In the genomic region with DNA sequence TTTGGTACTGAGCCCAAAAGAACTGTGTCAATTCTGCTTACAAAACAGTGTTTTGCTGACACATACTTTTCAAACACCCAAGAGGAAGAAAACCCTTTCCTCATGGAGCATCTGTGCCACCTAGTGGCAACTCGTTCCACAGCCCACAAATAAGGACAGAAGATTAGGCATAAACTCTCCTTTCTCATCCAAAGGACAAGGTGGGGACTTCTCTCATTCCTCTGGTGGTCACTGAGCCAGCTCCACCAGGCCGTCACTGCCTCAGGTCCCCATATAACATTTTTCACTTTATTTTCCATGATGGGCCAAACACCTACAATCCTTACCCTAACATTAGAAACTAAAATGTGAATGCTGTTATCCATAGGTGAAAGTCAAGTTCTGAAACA, we compare ENCODE assay signal across 9 cellular contexts.
A peak's percentile ranks its signal among the peaks of the same experiment; 100 is the strongest.
DNase-seq lines count a peak whose midpoint lies in the region; ATAC-seq and TF ChIP-seq lines count a peak whose summit lies in the region.
"Had no signal": no experiment of that assay in that cellular context is flagged by ENCODE, and none has a peak within 500 bp of the region (broad histone marks: within the 10 kb centered on the region; RNA-seq: fewer than 3 reads in every experiment).

No MANE protein-coding gene starts in this region.

- no peaks in the 10 kb centered on the region for H3K79me2 ChIP-seq in PC-3 (ENCODE audit: low read length)

- no peaks in the 10 kb centered on the region for H3K9me2 ChIP-seq in PC-3 (replicated peaks; ENCODE audit: low read length)

- H3K4me3 ChIP-seq in PC-3 (ENCODE audit: low read length) (no peak overlapping the region), fibroblast of mammary gland (ENCODE audit: control insufficient read depth, low read depth, low read length) (no peak overlapping the region)

- no peak overlapping the region for H3K4me3 Mint-ChIP-seq in naive thymus-derived CD8-positive, alpha-beta T cell
- no peak overlapping the region for H3K4me3 Mint-ChIP-seq in activated T-helper 17 cell treated with anti-CD3 and anti-CD28 coated beads, Interleukin-2, amount 50 U/mL, for 72 hours
- H3K4me3 Mint-ChIP-seq: IgD-negative memory B cell had no signal

- no peak overlapping the region for H3K9ac ChIP-seq in PC-3 (ENCODE audit: low read length)

- H3K27ac Mint-ChIP-seq in naive thymus-derived CD8-positive, alpha-beta T cell: peak overlapping the region in 2 of 10 donors; percentile 26 to 28
- no peak overlapping the region for H3K27ac Mint-ChIP-seq in activated T-helper 17 cell treated with anti-CD3 and anti-CD28 coated beads, Interleukin-2, amount 50 U/mL, for 72 hours

- H3K27me3 ChIP-seq in PC-3 (ENCODE audit: low read length): no peaks in the 10 kb centered on the region

- H3K4me1 Mint-ChIP-seq in naive thymus-derived CD8-positive, alpha-beta T cell: peaks cover 21 to 41% (median 32%) of the 10 kb centered on the region in 4 donors
- peaks cover 37% of the 10 kb centered on the region for H3K4me1 Mint-ChIP-seq in activated T-helper 17 cell treated with anti-CD3 and anti-CD28 coated beads, Interleukin-2, amount 50 U/mL, for 72 hours

- no peaks in the 10 kb centered on the region for H3K9me3 Mint-ChIP-seq in naive thymus-derived CD8-positive, alpha-beta T cell
- no peaks in the 10 kb centered on the region for H3K9me3 Mint-ChIP-seq in activated T-helper 17 cell treated with anti-CD3 and anti-CD28 coated beads, Interleukin-2, amount 50 U/mL, for 72 hours
- H3K9me3 Mint-ChIP-seq: IgD-negative memory B cell had no signal

- TF ChIP-seq CTCF in PC-3 (conservative IDR thresholded peaks at IDR 0.05; ENCODE audit: low read depth, low read length) (peak; percentile 94), fibroblast of mammary gland (conservative IDR thresholded peaks at IDR 0.05; ENCODE audit: control insufficient read depth, insufficient read depth, low read depth, low read length) (peak; percentile 99)

- CTCF ChIA-PET in PC-3 (lab: Charles Lee): interaction anchor here (1.0 kb wide), 1 partner anchor 26 kb away, joined by 7 read pairs; no protein-coding TSS in a partner anchor

- intact Hi-C loops in PC-3 (cut with micrococcal nuclease): loop anchor here (1.0 kb wide), 3 partner anchors 12 to 39 kb away; no protein-coding TSS in a partner anchor

- H3K36me3 Mint-ChIP-seq in naive thymus-derived CD8-positive, alpha-beta T cell: peaks cover 0 to 56% (median 7%) of the 10 kb centered on the region in 3 donors
- peaks cover 85% of the 10 kb centered on the region for H3K36me3 Mint-ChIP-seq in activated T-helper 17 cell treated with anti-CD3 and anti-CD28 coated beads, Interleukin-2, amount 50 U/mL, for 72 hours (ENCODE audit: low read depth)

- H3K4me1 ChIP-seq in PC-3 (ENCODE audit: insufficient read depth, low read length): peaks cover 17% of the 10 kb centered on the region

- POLR2A ChIA-PET in PC-3 (lab: Charles Lee; ENCODE audit: unreplicated experiment): no interaction called here
- POLR2A ChIA-PET in naive thymus-derived CD8-positive, alpha-beta T cell (lab: Charles Lee): interaction anchor here (0.6 to 3.3 kb wide), 6 partner anchors 16 to 209 kb away, joined by 3 to 11 read pairs (median 4); no protein-coding TSS in a partner anchor

- no peak overlapping the region for H3K4me2 ChIP-seq in PC-3 (ENCODE audit: low read length)

- ATAC-seq in PC-3: peak; percentile 86
- ATAC-seq in naive thymus-derived CD8-positive, alpha-beta T cell: no peak
- no peak for ATAC-seq in activated T-helper 17 cell treated with anti-CD3 and anti-CD28 coated beads, Interleukin-2, amount 50 U/mL, for 72 hours (replicated peaks)

- H3F3A ChIP-seq in PC-3 (ENCODE audit: low read length, unreplicated experiment): no peaks in the 10 kb centered on the region

- H3K36me3 ChIP-seq in PC-3 (ENCODE audit: low read depth, low read length): peaks cover 28% of the 10 kb centered on the region; the same call in 1 of the 2 replicates

- DNase-seq in COLO829 (ENCODE audit: low spot score) (peak; percentile 84), HuH-7.5 (ENCODE audit: low spot score) (peak; percentile 48), PC-3 (peak; percentile 87), fibroblast of mammary gland (ENCODE audit: low read depth) (peak; percentile 87)
- peak; percentile 81 to 84 for DNase-seq in activated T-cell treated with anti-CD3 and anti-CD28 coated beads, Interleukin-2, amount 50 U/mL, for 48 hours
- peak; percentile 44 to 86 (median 74) for DNase-seq in naive thymus-derived CD8-positive, alpha-beta T cell
- peak; percentile 56 to 76 (median 66) for DNase-seq in stimulated activated naive CD4-positive, alpha-beta T cell (lab: John Stamatoyannopoulos, UW)

- no TSS peak for BruUV-seq in PC-3 (replicated peaks; lab: Mats Ljungman, UMichigan)

- H3K27me3 Mint-ChIP-seq in naive thymus-derived CD8-positive, alpha-beta T cell: no peaks in the 10 kb centered on the region
- H3K27me3 Mint-ChIP-seq in activated T-helper 17 cell treated with anti-CD3 and anti-CD28 coated beads, Interleukin-2, amount 50 U/mL, for 72 hours: no peaks in the 10 kb centered on the region
- H3K27me3 Mint-ChIP-seq: IgD-negative memory B cell had no signal

- no peak overlapping the region for H3K27ac ChIP-seq in PC-3 (ENCODE audit: low read length)

- no peak overlapping the region for H2AFZ ChIP-seq in PC-3 (ENCODE audit: low read length)

- no peaks in the 10 kb centered on the region for H3K9me3 ChIP-seq in PC-3 (ENCODE audit: low read length)

- no peaks in the 10 kb centered on the region for H4K20me1 ChIP-seq in PC-3 (ENCODE audit: low read length)
